ENCODE assay signal across 14 cellular contexts in genomic region chr18:50671376-50671775, GRCh38.
DNase-seq lines count a peak whose midpoint lies in the region; ATAC-seq lines count a peak whose summit lies in the region.
"Had no signal": no experiment of that assay in that cellular context is flagged by ENCODE, and none has a peak within 500 bp of the region (broad histone marks: within the 10 kb centered on the region; RNA-seq: fewer than 3 reads in every experiment).

No MANE protein-coding gene starts in this region.

- intact Hi-C loops in cardiac septum (cut with DNase I) = no loop called here
- intact Hi-C loops in Right ventricle myocardium superior (cut with DNase I) = no loop called here
- intact Hi-C loops in sciatic nerve (cut with DNase I) = no loop called here

- ATAC-seq in Right ventricle myocardium superior (ENCODE audit: poor library complexity) = no peak
- peak; percentile 92 for ATAC-seq in sciatic nerve
- no peak for ATAC-seq in GM18502 (IDR thresholded peaks at IDR 0.05; ENCODE audit: poor library complexity, unreplicated experiment)
- ATAC-seq: A549; CD8-positive, alpha-beta T cell; HepG2 had no signal

- DNase-seq in cardiac septum (ENCODE audit: low spot score) = peak; percentile 53
- no peak for DNase-seq in Right ventricle myocardium superior
- DNase-seq in OCI-M1 (lab: John Stamatoyannopoulos, UW) = peak; percentile 34
- DNase-seq in sciatic nerve (ENCODE audit: low spot score) = no peak
- DNase-seq in activated CD4-positive, CD25-positive, alpha-beta regulatory T cell (lab: John Stamatoyannopoulos, UW) = no peak
- DNase-seq in NCI-H748 treated with DMSO at 0.1 percent for 48 hours (lab: John Stamatoyannopoulos, UW) = no peak
- DNase-seq: AML-193; Calu3; CD8-positive, alpha-beta T cell; GF-D8; GM23248 had no signal

Comparison
In these comparisons a context has a peak if more than half of its experiments do, and no peak if none do; other contexts are left out.
1. DNase-seq: peak in cardiac septum (single experiment) and OCI-M1 (single experiment); none in Right ventricle myocardium superior (single experiment), sciatic nerve (single experiment), activated CD4-positive, CD25-positive, alpha-beta regulatory T cell (0 of 4) and NCI-H748 treated with DMSO at 0.1 percent for 48 hours (single experiment).